ENCODE assay signal across 8 cellular contexts in the genomic region with DNA sequence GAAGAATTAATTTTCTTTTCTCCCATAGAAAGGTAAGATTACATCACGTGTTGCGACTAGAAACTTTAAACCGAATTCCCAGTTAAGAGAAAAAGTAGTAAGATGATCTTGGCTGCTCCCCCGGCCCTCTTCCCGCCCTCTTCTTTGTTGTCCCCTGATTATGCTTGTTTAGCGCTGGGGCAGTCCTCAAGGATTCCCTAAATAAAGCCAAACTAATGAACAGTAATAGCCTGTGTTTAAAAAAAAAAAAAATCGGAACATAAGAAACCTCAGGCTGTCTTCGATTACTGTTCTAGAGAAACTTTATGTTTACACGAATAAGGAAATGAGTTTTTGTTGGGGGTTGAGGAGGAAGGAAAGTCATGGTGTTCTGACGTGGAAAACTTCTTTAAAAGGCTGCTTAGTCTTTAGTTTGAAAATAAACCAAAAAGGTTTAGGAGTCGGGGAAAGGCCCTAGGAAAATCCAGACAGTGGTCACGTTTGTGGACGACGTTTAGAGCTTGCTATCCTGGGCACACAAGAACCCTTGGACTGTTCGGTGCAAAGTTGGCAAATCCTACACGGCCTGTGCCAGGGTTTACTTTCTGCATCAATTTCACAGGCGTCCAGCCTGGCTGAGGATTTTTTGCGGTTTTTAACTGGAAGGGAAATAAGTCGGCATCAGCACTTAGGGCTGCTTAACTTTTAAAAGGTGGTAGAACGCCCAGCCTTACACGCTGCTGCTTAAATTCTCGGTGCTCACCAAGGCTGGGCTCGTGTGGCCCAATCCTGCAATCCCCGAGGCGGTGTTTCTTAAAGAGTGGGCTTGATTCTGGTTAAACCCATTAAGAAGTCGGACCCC. TPM values are rescaled to one million over a fixed set of nuclear protein-coding genes. Genes with fewer than 3 reads are reported as not detected.
A peak's percentile ranks its signal among the peaks of the same experiment; 100 is the strongest.
DNase-seq lines count a peak whose midpoint lies in the region; ATAC-seq and TF ChIP-seq lines count a peak whose summit lies in the region.

No MANE protein-coding gene starts in this region.

- under 1% methylated on average over 26 of the region's 26 CpGs for WGBS in right cardiac atrium

- H3K27ac Mint-ChIP-seq in progenitor cell of endocrine pancreas, result peak overlapping the region; percentile 99

- H3K4me3 ChIP-seq in RWPE2 (ENCODE audit: severe bottlenecking) (peak overlapping the region; percentile 69), right cardiac atrium (ENCODE audit: low read length) (peak overlapping the region; percentile 76)

- intact Hi-C loops in right cardiac atrium (cut with DNase I), result loop anchor here in 2 of 4 donors (5.0 to 10.0 kb wide), 2 partner anchors 42 to 50 kb away; partner anchors contain the start of genes HMMR (in 1 of the 2) and NUDCD2 (in 1 of the 2)

- H3K27me3 Mint-ChIP-seq in progenitor cell of endocrine pancreas, result no peaks in the 10 kb centered on the region

- H3K36me3 ChIP-seq in RWPE2 (ENCODE audit: low read depth), result no peaks in the 10 kb centered on the region

- peak; percentile 21 for TF ChIP-seq POLR2A in GM18951 (IDR thresholded peaks at IDR 0.05; ENCODE audit: extremely low read depth, insufficient read depth, insufficient read length)

- peaks cover 24% of the 10 kb centered on the region for H3K4me1 ChIP-seq in RWPE2 (ENCODE audit: insufficient read depth, poor library complexity, severe bottlenecking)
- H3K4me1 ChIP-seq in right cardiac atrium (ENCODE audit: control insufficient read depth, insufficient read depth, low read length), result peaks cover 1% of the 10 kb centered on the region

- peaks cover 40% of the 10 kb centered on the region for H3K4me1 Mint-ChIP-seq in progenitor cell of endocrine pancreas (ENCODE audit: low read depth)

- ATAC-seq in RWPE2 (ENCODE audit: low read depth) (peak; percentile 3; the same call in 1 of the 3 replicates), right cardiac atrium (peak; percentile 33 to 37), GM21381 (IDR thresholded peaks at IDR 0.05; ENCODE audit: unreplicated experiment) (no peak)

- no peak for TF ChIP-seq CTCF in 22Rv1 (IDR thresholded peaks at IDR 0.05)
- no peak for TF ChIP-seq CTCF in RWPE2 (IDR thresholded peaks at IDR 0.05; ENCODE audit: poor library complexity, severe bottlenecking)
- no peak for TF ChIP-seq CTCF in progenitor cell of endocrine pancreas (IDR thresholded peaks at IDR 0.05; ENCODE audit: unreplicated experiment)

- H3K27ac ChIP-seq in 22Rv1 (peak overlapping the region; percentile 93), RWPE2 (ENCODE audit: poor library complexity, severe bottlenecking) (peak overlapping the region; percentile 87), right cardiac atrium (ENCODE audit: low read length) (peak overlapping the region; percentile 91)

- DNase-seq in RWPE2 (ENCODE audit: low spot score), result no peak
- peak; percentile 9 for DNase-seq in amniotic stem cell (lab: John Stamatoyannopoulos, UW)
- peak; percentile 31 to 62 (median 52) for DNase-seq in right cardiac atrium
- no peak for DNase-seq in progenitor cell of endocrine pancreas (ENCODE audit: low spot score, unreplicated experiment)
- DNase-seq in NCI-H1930 (lab: John Stamatoyannopoulos, UW), result no peak

- H3K9me3 ChIP-seq in RWPE2 (ENCODE audit: severe bottlenecking) (no peaks in the 10 kb centered on the region), right cardiac atrium (ENCODE audit: control insufficient read depth, low read length) (no peaks in the 10 kb centered on the region)

- H3K27me3 ChIP-seq in RWPE2 (ENCODE audit: insufficient read depth, poor library complexity, severe bottlenecking) (no peaks in the 10 kb centered on the region), right cardiac atrium (ENCODE audit: control insufficient read depth, insufficient read depth) (no peaks in the 10 kb centered on the region)

- peak overlapping the region; percentile 95 for H3K4me3 Mint-ChIP-seq in progenitor cell of endocrine pancreas (ENCODE audit: low read depth)

- H3K36me3 Mint-ChIP-seq in progenitor cell of endocrine pancreas (ENCODE audit: insufficient read depth), result peaks cover 3% of the 10 kb centered on the region

- in situ Hi-C loops in GM18951 (cut with MboI; ENCODE audit: low sequenced_read_pairs, unreplicated experiment), result no loop called here

- no peaks in the 10 kb centered on the region for H3K9me3 Mint-ChIP-seq in progenitor cell of endocrine pancreas (ENCODE audit: low read depth)

RNA-seq across cellular contexts. Expression of gene MAT2B, which starts 1.1 kb away (rescaled TPM):
- total RNA-seq in right cardiac atrium (10 to 100 TPM; 60.5 to 90.4 (median 75.3) TPM), progenitor cell of endocrine pancreas (64.4 and 66.8 TPM in 2 replicates)
- polyA plus RNA-seq in right cardiac atrium, result 68.2 TPM

RNA-seq across cellular contexts. Expression of gene HMMR, which starts 43.9 kb away (rescaled TPM):
- total RNA-seq in right cardiac atrium (1 to 10 TPM in 2 of 4 donors, under 1 TPM in 2; 0.39 to 1.5 (median 0.84) TPM), progenitor cell of endocrine pancreas (13.3 and 15.0 TPM in 2 replicates)
- 0.34 TPM for polyA plus RNA-seq in right cardiac atrium

RNA-seq across cellular contexts. Expression of gene NUDCD2, which starts 44.4 kb away (rescaled TPM):
- total RNA-seq in right cardiac atrium (10 to 100 TPM; 12.9 to 17.3 (median 14.9) TPM), progenitor cell of endocrine pancreas (33.0 and 39.1 TPM in 2 replicates)
- 4.2 TPM for polyA plus RNA-seq in right cardiac atrium

Comparison
In these comparisons a context has a peak if more than half of its experiments do, and no peak if none do; other contexts are left out.
1. DNase-seq: peak in amniotic stem cell (single experiment) and right cardiac atrium (3 of 3); none in RWPE2 (single experiment), progenitor cell of endocrine pancreas (single experiment) and NCI-H1930 (0 of 2).
2. Peak in every context shown above with its lines, with median percentiles within 50 percentile points of each other: H3K27ac ChIP-seq.